30 cellular contexts compared by ENCODE assay signal in the genomic region with DNA sequence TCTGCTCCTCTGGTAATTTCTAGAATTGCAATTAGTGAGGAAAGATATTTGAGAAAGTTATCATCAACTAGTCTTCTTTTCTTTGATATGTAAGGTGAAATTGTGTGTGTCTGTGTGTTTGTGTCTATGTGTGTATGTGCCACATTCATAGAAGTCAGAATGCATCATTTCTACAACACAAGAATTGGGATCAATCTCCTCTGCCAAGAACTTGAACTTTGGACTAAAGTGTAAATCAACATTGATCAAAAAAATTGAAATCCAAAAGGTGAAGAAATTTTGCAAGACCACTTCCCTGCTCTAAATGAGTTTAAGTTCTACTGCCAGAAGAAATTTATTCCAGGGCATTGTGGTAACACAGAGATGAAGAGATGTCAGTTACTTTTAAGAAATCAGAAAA.
"Had no signal": no experiment of that assay in that cellular context is flagged by ENCODE, and none has a peak within 500 bp of the region (broad histone marks: within the 10 kb centered on the region; RNA-seq: fewer than 3 reads in every experiment).

No MANE protein-coding gene starts in this region.

- H3K27ac ChIP-seq: neural progenitor cell, ovary, parathyroid adenoma, psoas muscle, skin epidermis, spleen, suprapubic skin, testis, tibial nerve, upper lobe of left lung, vagina had no signal

- H3K79me2 ChIP-seq: parathyroid adenoma had no signal

- H2AFZ ChIP-seq: neural progenitor cell, parathyroid adenoma had no signal

- H3K4me2 ChIP-seq: neural progenitor cell, smooth muscle cell had no signal

- ATAC-seq: naive thymus-derived CD4-positive, alpha-beta T cell; natural killer cell; psoas muscle; right cardiac atrium; sciatic nerve; stimulated activated memory B cell treated with anti-CD40 and anti-IgM and Interleukin-4, amounts not matched to agents 10 μg/mL and 1 μg/mL and 100 μg/mL, for 72 hours; stimulated activated naive CD8-positive, alpha-beta T cell treated with anti-CD3 and anti-CD28 coated beads, Interleukin-15, amount 100 ng/mL, for 72 hours; stimulated activated naive CD8-positive, alpha-beta T cell treated with anti-CD3 and anti-CD28 coated beads, Interleukin-15, Interleukin-2, amounts not matched to agents 100 U/mL and 50 U/mL, for 24 hours had no signal

- H3K9ac ChIP-seq: neural progenitor cell, parathyroid adenoma had no signal

- H3K27me3 ChIP-seq: neural progenitor cell, ovary, spleen, suprapubic skin, testis, tibial nerve, upper lobe of left lung, vagina had no signal

- H3K36me3 ChIP-seq: neural progenitor cell, ovary, spleen, suprapubic skin, tibial nerve, upper lobe of left lung, vagina had no signal

- H3K9me3 ChIP-seq: ovary, psoas muscle, testis, upper lobe of left lung, vagina had no signal

- H3K4me3 ChIP-seq: neural progenitor cell, ovary, psoas muscle, skin epidermis, smooth muscle cell, spleen, suprapubic skin, testis, tibial nerve, upper lobe of left lung, vagina had no signal

- H3K4me1 ChIP-seq: neural progenitor cell, parathyroid adenoma, psoas muscle, spleen, suprapubic skin, testis, tibial nerve, upper lobe of left lung, vagina had no signal

- FAIRE-seq: urothelium cell line had no signal

- DNase-seq: naive thymus-derived CD4-positive, alpha-beta T cell; natural killer cell; occipital lobe; ovary; posterior cingulate gyrus; psoas muscle; right cardiac atrium; spleen; stimulated activated CD4-positive, alpha-beta T cell treated with anti-CD3 and anti-CD28 coated beads, Interleukin-12 subunit alpha, Interleukin-12 subunit beta, amount 100 ng/mL, for 4 hours; stimulated activated CD4-positive, alpha-beta T cell treated with anti-CD3 and anti-CD28 coated beads, Interleukin-1b, Interleukin-23, amount 100 ng/mL, for 48 hours; stimulated activated CD4-positive, alpha-beta T cell treated with anti-CD3 and anti-CD28 coated beads, Interleukin-4, amount 100 ng/mL, for 1 hour; stimulated activated CD4-positive, alpha-beta T cell treated with anti-CD3 and anti-CD28 coated beads, Interleukin-4, amount 100 ng/mL, for 4 hours; stimulated activated CD8-positive, alpha-beta memory T cell treated with anti-CD3 and anti-CD28 coated beads, Interleukin-4, amount 100 ng/mL, for 48 hours; stimulated activated naive CD4-positive, alpha-beta T cell; stimulated activated naive CD8-positive, alpha-beta T cell treated with anti-CD3 and anti-CD28 coated beads, Interleukin-15, amount 100 ng/mL, for 72 hours; stimulated activated naive CD8-positive, alpha-beta T cell treated with anti-CD3 and anti-CD28 coated beads, Interleukin-15, Interleukin-2, amounts not matched to agents 100 U/mL and 50 U/mL, for 24 hours; substantia nigra; testis; trophoblast cell; upper lobe of left lung had no signal
